In genomic region chr10:67280405-67280804, GRCh38 we compare ENCODE assay signal across 26 cellular contexts.
DNase-seq lines count a peak whose midpoint lies in the region; ATAC-seq and TF ChIP-seq lines count a peak whose summit lies in the region.
"Had no signal": no experiment of that assay in that cellular context is flagged by ENCODE, and none has a peak within 500 bp of the region (broad histone marks: within the 10 kb centered on the region; RNA-seq: fewer than 3 reads in every experiment).

No MANE protein-coding gene starts in this region.

- H2BK120ac ChIP-seq in neuronal stem cell (ENCODE audit: low read depth, low read length) = no peak overlapping the region

- H4K8ac ChIP-seq in neuronal stem cell (ENCODE audit: low read depth, low read length) = no peak overlapping the region

- H3K36me3 Mint-ChIP-seq in endodermal cell (ENCODE audit: low read depth) = no peaks in the 10 kb centered on the region
- H3K36me3 Mint-ChIP-seq: CD8-positive, alpha-beta T cell; IgD-negative memory B cell had no signal

- no peaks in the 10 kb centered on the region for H3K79me1 ChIP-seq in neuronal stem cell (ENCODE audit: low read depth, low read length)

- H3K27me3 ChIP-seq in HUES6 (ENCODE audit: control insufficient read depth, insufficient read depth, low read length) = no peaks in the 10 kb centered on the region
- H3K27me3 ChIP-seq in endodermal cell (ENCODE audit: control insufficient read depth, insufficient read depth, low read length, poor library complexity, severe bottlenecking) = no peaks in the 10 kb centered on the region
- H3K27me3 ChIP-seq in neuronal stem cell (ENCODE audit: control insufficient read depth in 3 of 3, insufficient read depth in 3 of 3, low read depth in 1 of 3, low read length in 3 of 3) = no peaks in the 10 kb centered on the region
- no peaks in the 10 kb centered on the region for H3K27me3 ChIP-seq in psoas muscle (ENCODE audit: insufficient read depth in 3 of 3, low read length in 2 of 3)

- H4K91ac ChIP-seq in neuronal stem cell (ENCODE audit: low read depth, low read length, poor library complexity) = no peak overlapping the region

- H3K4me3 ChIP-seq in HUES6 (ENCODE audit: low read depth, low read length) (peak overlapping the region; percentile 32; the same call in 1 of the 2 replicates), endodermal cell (ENCODE audit: low read length) (peak overlapping the region; percentile 10), neuronal stem cell (ENCODE audit: low read length in 2 of 2) (no peak overlapping the region), psoas muscle (no peak overlapping the region)
- H3K4me3 ChIP-seq: GM12878 had no signal

- H2AFZ ChIP-seq in neuronal stem cell (ENCODE audit: low read length) = peak overlapping the region; percentile 38

- H3K27me3 Mint-ChIP-seq in endodermal cell (ENCODE audit: insufficient read depth) = no peaks in the 10 kb centered on the region
- H3K27me3 Mint-ChIP-seq: B cell, IgD-negative memory B cell had no signal

- H3K36me3 ChIP-seq in HUES6 (ENCODE audit: control insufficient read depth, insufficient read depth, low read length) = no peaks in the 10 kb centered on the region
- no peaks in the 10 kb centered on the region for H3K36me3 ChIP-seq in endodermal cell (ENCODE audit: control insufficient read depth, insufficient read depth, low read length)
- no peaks in the 10 kb centered on the region for H3K36me3 ChIP-seq in neuronal stem cell (replicated peaks in 1 of 2; ENCODE audit: control insufficient read depth in 2 of 2, insufficient read depth in 2 of 2, low read length in 2 of 2)
- no peaks in the 10 kb centered on the region for H3K36me3 ChIP-seq in psoas muscle (ENCODE audit: insufficient read depth in 1 of 2, low read depth in 1 of 2)

- H2AK5ac ChIP-seq in neuronal stem cell (ENCODE audit: low read depth, low read length) = no peak overlapping the region

- no peak for ATAC-seq in psoas muscle
- ATAC-seq: CD8-positive, alpha-beta T cell; GM12878 had no signal

- H3K9me3 ChIP-seq in HUES6 (ENCODE audit: control insufficient read depth, insufficient read depth, low read depth, low read length) (no peaks in the 10 kb centered on the region), endodermal cell (ENCODE audit: control insufficient read depth, low read length) (peaks cover 14% of the 10 kb centered on the region), neuronal stem cell (replicated peaks in 1 of 2; ENCODE audit: control insufficient read depth in 2 of 2, insufficient read depth in 1 of 2, low read depth in 1 of 2, low read length in 2 of 2) (peaks cover 0 to 16% of the 10 kb centered on the region in 2 donors), psoas muscle (no peaks in the 10 kb centered on the region)

- H3K4ac ChIP-seq in neuronal stem cell (ENCODE audit: low read length) = no peak overlapping the region

- H3K4me1 ChIP-seq in HUES6 (ENCODE audit: control insufficient read depth, insufficient read depth, low read length) (peaks cover 27% of the 10 kb centered on the region), endodermal cell (ENCODE audit: control insufficient read depth, insufficient read depth, low read length) (peaks cover 29% of the 10 kb centered on the region), neuronal stem cell (ENCODE audit: control insufficient read depth in 2 of 2, insufficient read depth in 1 of 2, low read depth in 1 of 2, low read length in 2 of 2) (peaks cover 0 to 2% of the 10 kb centered on the region in 2 donors), psoas muscle (no peaks in the 10 kb centered on the region)

- 90 to 100% methylated on average over 1 to 4 of the region's 4 CpGs for WGBS in endodermal cell (ENCODE audit: insufficient coverage in 1 of 2, insufficient read length in 1 of 2), 2 experiments
- WGBS in neuronal stem cell (ENCODE audit: extremely low coverage in 2 of 2, insufficient read length in 2 of 2, insufficient replicate concordance in 1 of 2), 2 donors = no CpG with 5 or more reads among the region's 4 CpGs
- WGBS in psoas muscle, 3 donors = 83 to 92% (median 86%) methylated on average over 4 of the region's 4 CpGs

- H3K27ac ChIP-seq in HUES6 (ENCODE audit: low read depth, low read length) = peak overlapping the region; percentile 75
- H3K27ac ChIP-seq in endodermal cell (ENCODE audit: low read depth, low read length) = no peak overlapping the region
- no peak overlapping the region for H3K27ac ChIP-seq in neuronal stem cell (replicated peaks; ENCODE audit: low read length)
- no peak overlapping the region for H3K27ac ChIP-seq in psoas muscle
- H3K27ac ChIP-seq: C4-2B, KMS-11 had no signal

- H3K14ac ChIP-seq in neuronal stem cell (ENCODE audit: low read length) = no peak overlapping the region

- no peak overlapping the region for H3K27ac Mint-ChIP-seq in endodermal cell
- H3K27ac Mint-ChIP-seq: B cell; CD8-positive, alpha-beta T cell; HFFc6; IgD-negative memory B cell had no signal

- H3K4me2 ChIP-seq in neuronal stem cell (ENCODE audit: insufficient read depth, low read length, poor library complexity, severe bottlenecking) = no peak overlapping the region
- H3K4me2 ChIP-seq: KMS-11 had no signal

- no peak overlapping the region for H3K18ac ChIP-seq in neuronal stem cell (ENCODE audit: low read length)

- no peak overlapping the region for H3K4me3 Mint-ChIP-seq in endodermal cell
- H3K4me3 Mint-ChIP-seq: B cell; CD8-positive, alpha-beta T cell; HFFc6; IgD-negative memory B cell had no signal

- DNase-seq in endodermal cell (peak; percentile 87), neuronal stem cell (ENCODE audit: low spot score) (no peak), HT-29 (ENCODE audit: low spot score) (no peak), psoas muscle (no peak), cerebellar cortex (ENCODE audit: low spot score) (no peak)
- no peak for DNase-seq in stimulated activated CD4-positive, alpha-beta T cell treated with anti-CD3 and anti-CD28 coated beads, Interleukin-2, amount 100 ng/mL, for 48 hours
- DNase-seq: CD8-positive, alpha-beta T cell; DMS 273 treated with DMSO at 0.1 percent for 48 hours; DMS79; EL; GDM1; HFFc6; NCI-H1048; NCI-H1417; NCI-H1694; NCI-H2029 treated with DMSO at 0.1 percent for 48 hours; NCI-H2227 treated with DMSO at 0.1 percent for 48 hours; NCI-H526 treated with DMSO at 0.1 percent for 48 hours; RPMI8226; SHP77 had no signal

- H2BK15ac ChIP-seq in neuronal stem cell (ENCODE audit: low read length) = no peak overlapping the region

- no peak for TF ChIP-seq CTCF in endodermal cell (conservative IDR thresholded peaks at IDR 0.05)
- no peak for TF ChIP-seq CTCF in psoas muscle (IDR thresholded peaks at IDR 0.05)

- H3K4me1 Mint-ChIP-seq in endodermal cell = peaks cover 42% of the 10 kb centered on the region
- H3K4me1 Mint-ChIP-seq: B cell, IgD-negative memory B cell had no signal

- no peak overlapping the region for H2BK12ac ChIP-seq in neuronal stem cell (ENCODE audit: low read length)

- intact Hi-C loops in psoas muscle (cut with DNase I) = no loop called here

- no peak overlapping the region for H3K23ac ChIP-seq in neuronal stem cell (ENCODE audit: low read depth, low read length, poor library complexity)

- no peak overlapping the region for H2BK5ac ChIP-seq in neuronal stem cell (ENCODE audit: low read length)

- H3K9ac ChIP-seq in HUES6 (ENCODE audit: low read length) (no peak overlapping the region), endodermal cell (ENCODE audit: extremely low read depth, low read length, poor library complexity, severe bottlenecking) (no peak overlapping the region), neuronal stem cell (ENCODE audit: low read depth, low read length, poor library complexity) (no peak overlapping the region)
- H3K9ac ChIP-seq: KMS-11 had no signal

- peaks cover 2% of the 10 kb centered on the region for H3K9me3 Mint-ChIP-seq in endodermal cell
- H3K9me3 Mint-ChIP-seq: CD8-positive, alpha-beta T cell; IgD-negative memory B cell had no signal

Comparison
In these comparisons a context has a peak if more than half of its experiments do, and no peak if none do; other contexts are left out.
1. H3K4me3 ChIP-seq: peak in HUES6 (single experiment) and endodermal cell (single experiment); none in neuronal stem cell (0 of 2) and psoas muscle (single experiment).